13 cellular contexts compared by ENCODE assay signal in the genomic region with DNA sequence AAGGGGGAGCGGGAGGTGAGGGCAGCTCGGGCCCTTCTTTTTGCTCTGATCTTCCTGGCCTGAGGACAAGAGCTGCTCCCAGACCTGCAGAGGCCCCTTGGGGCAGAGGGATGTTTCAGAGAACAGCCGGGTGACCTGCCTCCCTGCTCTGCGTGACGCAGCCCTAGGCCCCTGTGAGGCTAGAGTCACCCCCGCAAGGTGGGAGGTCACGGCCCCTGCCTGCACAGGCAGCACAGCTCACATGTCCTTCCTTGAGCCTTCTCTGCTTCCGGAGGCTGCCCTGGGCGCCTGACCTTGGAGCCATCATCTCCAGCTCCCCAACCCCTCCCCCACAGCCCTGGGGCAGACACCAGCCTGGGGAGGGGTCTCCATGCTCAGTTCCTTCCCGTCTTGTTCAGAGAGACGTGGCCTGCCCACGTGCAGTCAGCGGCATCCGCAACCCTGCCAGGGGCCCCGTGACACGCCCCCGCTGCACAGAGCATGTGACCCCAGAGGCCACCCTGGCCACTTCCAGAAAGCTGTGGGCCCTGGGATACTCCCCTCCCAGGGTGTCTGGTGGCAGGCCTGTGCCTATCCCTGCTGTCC. TPM values are rescaled to one million over a fixed set of nuclear protein-coding genes. Genes with fewer than 3 reads are reported as not detected.
DNase-seq lines count a peak whose midpoint lies in the region; ATAC-seq, FAIRE-seq and TF ChIP-seq lines count a peak whose summit lies in the region.
"Had no signal": no experiment of that assay in that cellular context is flagged by ENCODE, and none has a peak within 500 bp of the region (broad histone marks: within the 10 kb centered on the region; RNA-seq: fewer than 3 reads in every experiment).

A gene with protein sequence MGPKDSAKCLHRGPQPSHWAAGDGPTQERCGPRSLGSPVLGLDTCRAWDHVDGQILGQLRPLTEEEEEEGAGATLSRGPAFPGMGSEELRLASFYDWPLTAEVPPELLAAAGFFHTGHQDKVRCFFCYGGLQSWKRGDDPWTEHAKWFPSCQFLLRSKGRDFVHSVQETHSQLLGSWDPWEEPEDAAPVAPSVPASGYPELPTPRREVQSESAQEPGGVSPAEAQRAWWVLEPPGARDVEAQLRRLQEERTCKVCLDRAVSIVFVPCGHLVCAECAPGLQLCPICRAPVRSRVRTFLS (plus strand): TSS at position 507 of the 585 bp plus-strand sequence. CDS start 192 bp downstream, outside the sequence.

- H3K27me3 Mint-ChIP-seq in CD8-positive, alpha-beta T cell (ENCODE audit: low read depth): peaks cover 17% of the 10 kb centered on the region
- H3K27me3 Mint-ChIP-seq in neural crest cell (ENCODE audit: low read depth): peaks cover 2% of the 10 kb centered on the region

- peaks cover 15% of the 10 kb centered on the region for H3K4me1 Mint-ChIP-seq in CD8-positive, alpha-beta T cell (ENCODE audit: low read depth)
- H3K4me1 Mint-ChIP-seq in neural crest cell: peaks cover 38% of the 10 kb centered on the region

- H3K27ac ChIP-seq in CD8-positive, alpha-beta T cell (ENCODE audit: low read depth, low read length): no peak within 1 kb of the TSS
- H3K27ac ChIP-seq in IMR-90 (ENCODE audit: insufficient read depth, low read length) (no peak within 1 kb of the TSS), K562 (ENCODE audit: extremely low read depth, low read depth, low read length) (no peak within 1 kb of the TSS)
- H3K27ac ChIP-seq: Peyer's patch had no signal

- H3K9me1 ChIP-seq in IMR-90 (ENCODE audit: insufficient read depth, low read length) (peaks cover 10% of the 10 kb centered on the region; the same call in 1 of the 2 replicates), K562 (ENCODE audit: control insufficient read depth, insufficient read depth, low read length) (no peaks in the 10 kb centered on the region)

- no peak within 1 kb of the TSS for H3K4me2 ChIP-seq in IMR-90 (ENCODE audit: low read depth, low read length)
- H3K4me2 ChIP-seq in K562 (ENCODE audit: insufficient read depth, low read length): no peak within 1 kb of the TSS

- no peak within 1 kb of the TSS for H3K14ac ChIP-seq in IMR-90 (replicated peaks; ENCODE audit: low read depth, low read length)

- POLR2A ChIA-PET in CD8-positive, alpha-beta T cell (lab: Charles Lee): interaction anchor here (1.2 kb wide), 1 partner anchor 12 kb away, joined by 5 read pairs; no protein-coding TSS in a partner anchor
- POLR2A ChIA-PET in IMR-90 (lab: Charles Lee; ENCODE audit: unreplicated experiment): no interaction called here
- POLR2A ChIA-PET in K562 (lab: Yijun Ruan, JAX): interaction anchor here (0.7 to 1.8 kb wide), 3 partner anchors 10 to 13 kb away, joined by 3 to 8 read pairs (median 5); no protein-coding TSS in a partner anchor

- H3K79me2 ChIP-seq in K562 (ENCODE audit: control insufficient read depth, insufficient read depth, low read length): no peaks in the 10 kb centered on the region

- DNase-seq in CD8-positive, alpha-beta T cell: peak in 1 of 7 experiments; percentile 50
- no peak for DNase-seq in IMR-90
- peak; percentile 43 to 68 (median 46) for DNase-seq in K562 (ENCODE audit: extremely low read depth in 1 of 4, low spot score in 3 of 4)
- DNase-seq in neural crest cell (ENCODE audit: low read depth, low spot score): peak; percentile 62
- no peak for DNase-seq in HPDE6-E6E7 (ENCODE audit: extremely low spot score)
- no peak for DNase-seq in NCI-H1048 (lab: John Stamatoyannopoulos, UW)
- DNase-seq: activated effector memory CD4-positive, alpha-beta T cell treated with anti-CD3 and anti-CD28 coated beads, Interleukin-2, amount 50 U/mL, for 16 hours; Peyer's patch; stimulated activated naive B cell treated with anti-CD40 and anti-IgM and Interleukin-4, amounts not matched to agents 10 μg/mL and 1 μg/mL and 100 μg/mL, for 72 hours had no signal

- peak within 1 kb of the TSS; percentile 13 for H2AK9ac ChIP-seq in IMR-90 (replicated peaks; ENCODE audit: low read depth, low read length, poor library complexity)

- no peaks in the 10 kb centered on the region for H3K27me3 ChIP-seq in CD8-positive, alpha-beta T cell (ENCODE audit: insufficient read depth, low read length)
- H3K27me3 ChIP-seq in IMR-90 (ENCODE audit: control insufficient read depth, insufficient read depth, low read length) (peaks cover 3% of the 10 kb centered on the region; the same call in 1 of the 2 replicates), K562 (ENCODE audit: control insufficient read depth in 2 of 2, insufficient read depth in 2 of 2, low read length in 2 of 2) (peaks cover 26 to 51% of the 10 kb centered on the region in 2 experiments; a peak in 4 of 5 replicates)
- H3K27me3 ChIP-seq: Peyer's patch had no signal

- H3K56ac ChIP-seq in IMR-90 (ENCODE audit: extremely low read depth, insufficient read depth, low read length): no peak within 1 kb of the TSS

- ATAC-seq in CD8-positive, alpha-beta T cell: peak; percentile 52
- no peak for ATAC-seq in IMR-90 (ENCODE audit: low read depth)
- ATAC-seq in K562: peak; percentile 23; the same call in 2 of the 3 replicates
- no peak for ATAC-seq in GM18520 (IDR thresholded peaks at IDR 0.05; ENCODE audit: unreplicated experiment)
- no peak for ATAC-seq in GM18498 (IDR thresholded peaks at IDR 0.05; ENCODE audit: unreplicated experiment)

- H2AK5ac ChIP-seq in IMR-90 (ENCODE audit: low read depth, low read length): no peak within 1 kb of the TSS

- H4K91ac ChIP-seq in IMR-90 (ENCODE audit: insufficient read depth, low read depth, low read length): no peak within 1 kb of the TSS

- intact Hi-C loops in CD8-positive, alpha-beta T cell (cut with DNase I, micrococcal nuclease): loop anchor here in 1 of 2 experiments (5.0 kb wide), 1 partner anchor 57 kb away; the partner anchor contains the start of gene COL20A1
- intact Hi-C loops in IMR-90 (cut with micrococcal nuclease) (no loop called here), K562 (cut with micrococcal nuclease) (no loop called here)

- TF ChIP-seq CTCF in CD8-positive, alpha-beta T cell (IDR thresholded peaks at IDR 0.05): no peak
- TF ChIP-seq CTCF in IMR-90 (conservative IDR thresholded peaks at IDR 0.05; ENCODE audit: low read depth, low read length) (no peak), K562 (IDR thresholded peaks at IDR 0.05 in 2 of 3, conservative IDR thresholded peaks at IDR 0.05 in 1 of 3; ENCODE audit: insufficient read depth in 2 of 3, low read depth in 1 of 3, low read length in 3 of 3) (no peak), neural crest cell (conservative IDR thresholded peaks at IDR 0.05) (no peak)

- H2BK120ac ChIP-seq in IMR-90 (ENCODE audit: low read depth, low read length): no peak within 1 kb of the TSS

- no peak within 1 kb of the TSS for H2BK5ac ChIP-seq in IMR-90 (ENCODE audit: low read depth, low read length, poor library complexity, severe bottlenecking)

- dilution Hi-C loops in IMR-90 (cut with HindIII; ENCODE audit: low sequenced_read_pairs, unreplicated experiment): no loop called here

- no peaks in the 10 kb centered on the region for H3K9me3 ChIP-seq in CD8-positive, alpha-beta T cell (ENCODE audit: low read length)
- H3K9me3 ChIP-seq in IMR-90 (ENCODE audit: control insufficient read depth, insufficient read depth, low read length): no peaks in the 10 kb centered on the region
- no peaks in the 10 kb centered on the region for H3K9me3 ChIP-seq in K562 (replicated peaks; ENCODE audit: control insufficient read depth, insufficient read depth, low read depth, low read length)
- H3K9me3 ChIP-seq: Peyer's patch had no signal

- whole genome bisulfite sequencing in IMR-90 (ENCODE audit: extremely low coverage in 2 of 2, insufficient read length in 1 of 2), 2 experiments: no CpG with 5 or more reads among the region's 17 CpGs
- WGBS in K562 (ENCODE audit: insufficient coverage, low coverage, missing lambda C conversion rate): 17% methylated on average over 12 of the region's 17 CpGs

- no peak for TF ChIP-seq EP300 in K562 (IDR thresholded peaks at IDR 0.05; ENCODE audit: low read length)

- peaks cover 13% of the 10 kb centered on the region for H3K4me1 ChIP-seq in CD8-positive, alpha-beta T cell (ENCODE audit: insufficient read depth, low read length)
- H3K4me1 ChIP-seq in IMR-90 (ENCODE audit: control insufficient read depth, insufficient read depth, low read length) (peaks cover 22% of the 10 kb centered on the region), K562 (replicated peaks in 1 of 2; ENCODE audit: control insufficient read depth in 2 of 2, insufficient read depth in 2 of 2, low read length in 2 of 2) (peaks cover 0 to 43% of the 10 kb centered on the region in 2 experiments; a peak in 3 of 5 replicates)
- H3K4me1 ChIP-seq: Peyer's patch had no signal

- H3K36me3 ChIP-seq in CD8-positive, alpha-beta T cell (ENCODE audit: insufficient read depth, low read length): no peaks in the 10 kb centered on the region
- no peaks in the 10 kb centered on the region for H3K36me3 ChIP-seq in IMR-90 (ENCODE audit: control insufficient read depth, insufficient read depth, low read length)
- no peaks in the 10 kb centered on the region for H3K36me3 ChIP-seq in K562 (ENCODE audit: control insufficient read depth, insufficient read depth, low read length)
- H3K36me3 ChIP-seq: Peyer's patch had no signal

- CTCF ChIA-PET in CD8-positive, alpha-beta T cell (lab: Charles Lee): interaction anchor here (1.1 to 7.0 kb wide), 3 partner anchors 12 to 55 kb away, joined by 3 to 85 read pairs (median 8); no protein-coding TSS in a partner anchor
- CTCF ChIA-PET in IMR-90 (lab: Yijun Ruan, JAX) (no interaction called here), K562 (lab: Yijun Ruan, JAX; ENCODE audit: low intra/inter-chr PET ratio) (no interaction called here)

- H3K9ac ChIP-seq in IMR-90 (ENCODE audit: low read depth, low read length) (no peak within 1 kb of the TSS), K562 (ENCODE audit: insufficient read depth in 1 of 2, low read depth in 2 of 2, low read length in 2 of 2) (peak within 1 kb of the TSS in 1 of 2 experiments; percentile 45; a peak in 2 of 4 replicates)

- H3K18ac ChIP-seq in IMR-90 (ENCODE audit: low read depth, low read length): no peak within 1 kb of the TSS

- no peak within 1 kb of the TSS for H3K4me3 ChIP-seq in CD8-positive, alpha-beta T cell (ENCODE audit: low read depth, low read length)
- no peak within 1 kb of the TSS for H3K4me3 ChIP-seq in IMR-90 (ENCODE audit: insufficient read depth, low read depth, low read length)
- H3K4me3 ChIP-seq in K562: no peak within 1 kb of the TSS
- H3K4me3 ChIP-seq: Peyer's patch had no signal

- no peaks in the 10 kb centered on the region for H3K79me1 ChIP-seq in IMR-90 (ENCODE audit: low read depth in 1 of 2, low read length in 2 of 2)

- H3K36me3 Mint-ChIP-seq in CD8-positive, alpha-beta T cell: no peaks in the 10 kb centered on the region
- no peaks in the 10 kb centered on the region for H3K36me3 Mint-ChIP-seq in neural crest cell (ENCODE audit: low read depth)
- H3K36me3 Mint-ChIP-seq: activated CD4-positive, alpha-beta memory T cell treated with anti-CD3 and anti-CD28 coated beads for 36 hours; stimulated activated naive B cell treated with anti-CD40 and anti-IgM and Interleukin-4, amounts not matched to agents 10 μg/mL and 1 μg/mL and 100 μg/mL, for 72 hours had no signal

- H3K4ac ChIP-seq in IMR-90 (ENCODE audit: low read depth, low read length): no peak within 1 kb of the TSS

- FAIRE-seq in K562 (lab: Jason Lieb, UNC): peak; percentile 42

- in situ Hi-C loops in IMR-90 (cut with MboI; ENCODE audit: low sequenced_read_pairs) (no loop called here), K562 (cut with MboI) (no loop called here)

- no peaks in the 10 kb centered on the region for H3K9me3 Mint-ChIP-seq in CD8-positive, alpha-beta T cell
- no peaks in the 10 kb centered on the region for H3K9me3 Mint-ChIP-seq in neural crest cell
- H3K9me3 Mint-ChIP-seq: activated CD4-positive, alpha-beta memory T cell treated with anti-CD3 and anti-CD28 coated beads for 36 hours; stimulated activated naive B cell treated with anti-CD40 and anti-IgM and Interleukin-4, amounts not matched to agents 10 μg/mL and 1 μg/mL and 100 μg/mL, for 72 hours; T-helper 2 cell treated with Interferon-gamma antibody and Interleukin-4, amounts not matched to agents 5 μg/mL and 100 μg/mL, for 36 hours had no signal

- H3K23ac ChIP-seq in IMR-90 (ENCODE audit: low read depth, low read length): no peak within 1 kb of the TSS

- no peak for TF ChIP-seq POLR2A in IMR-90 (IDR thresholded peaks at IDR 0.05; ENCODE audit: low read depth, low read length)
- TF ChIP-seq POLR2A in K562 (conservative IDR thresholded peaks at IDR 0.05): no peak

- no peak within 1 kb of the TSS for H4K8ac ChIP-seq in IMR-90 (ENCODE audit: low read depth in 2 of 2, low read length in 2 of 2)

- no peak within 1 kb of the TSS for H4K5ac ChIP-seq in IMR-90 (ENCODE audit: low read depth, low read length)

- H2AFZ ChIP-seq in IMR-90 (replicated peaks; ENCODE audit: low read length, poor library complexity) (peak within 1 kb of the TSS; percentile 51), K562 (ENCODE audit: low read depth, low read length) (no peak within 1 kb of the TSS)

- BruUV-seq in IMR-90 (replicated peaks; lab: Mats Ljungman, UMichigan) (no TSS peak), K562 (replicated peaks; lab: Mats Ljungman, UMichigan) (no TSS peak)

- no peak within 1 kb of the TSS for H3K4me3 Mint-ChIP-seq in CD8-positive, alpha-beta T cell
- H3K4me3 Mint-ChIP-seq in neural crest cell: peak within 1 kb of the TSS; percentile 77
- H3K4me3 Mint-ChIP-seq: activated CD4-positive, alpha-beta memory T cell treated with anti-CD3 and anti-CD28 coated beads for 36 hours; T-helper 2 cell treated with Interferon-gamma antibody and Interleukin-4, amounts not matched to agents 5 μg/mL and 100 μg/mL, for 36 hours had no signal

- peak within 1 kb of the TSS; percentile 64 for H3K27ac Mint-ChIP-seq in CD8-positive, alpha-beta T cell
- peak within 1 kb of the TSS; percentile 75 for H3K27ac Mint-ChIP-seq in neural crest cell (ENCODE audit: unreplicated experiment)
- H3K27ac Mint-ChIP-seq: activated CD4-positive, alpha-beta memory T cell treated with anti-CD3 and anti-CD28 coated beads for 36 hours; T-helper 2 cell treated with Interferon-gamma antibody and Interleukin-4, amounts not matched to agents 5 μg/mL and 100 μg/mL, for 36 hours had no signal

- H2BK20ac ChIP-seq in IMR-90 (ENCODE audit: low read depth, low read length): no peak within 1 kb of the TSS; the same call in 1 of the 2 replicates

- peaks cover 3% of the 10 kb centered on the region; the same call in 1 of the 2 replicates for H4K20me1 ChIP-seq in IMR-90 (ENCODE audit: insufficient read depth, low read length)
- 0 out of 2 replicates have a peak, but pooled peaks cover 3% of the 10 kb centered on the region for H4K20me1 ChIP-seq in K562 (replicated peaks; ENCODE audit: control insufficient read depth, insufficient read depth, low read length)

- peak within 1 kb of the TSS; percentile 63; the same call in 1 of the 3 replicates for H2BK15ac ChIP-seq in IMR-90 (ENCODE audit: low read depth, low read length)

- TF ChIP-seq RAD21 in IMR-90 (IDR thresholded peaks at IDR 0.05; ENCODE audit: low read length) (no peak), K562 (CRISPR knock-in tag; conservative IDR thresholded peaks at IDR 0.05 in 1 of 2, IDR thresholded peaks at IDR 0.05 in 1 of 2) (no peak)

RNA-seq across cellular contexts. Expression of the gene that starts here (rescaled TPM):
- total RNA-seq in CD8-positive, alpha-beta T cell: 1 to 10 TPM; 2.0 to 2.1 TPM
- total RNA-seq in IMR-90 (2012; rRNA removed) (not detected in 2 replicates), K562 (2014; rRNA removed) (not detected in 2 replicates), K562 (2014; rRNA removed; fragmentation: Illumina TruSeq; extraction: Trizol) (not detected in 2 replicates), K562 (2015; rRNA removed; fragmentation: Illumina TruSeq; extraction: Trizol) (0.14 TPM in 1 of 2 replicates, not detected in the other), K562 (2021) (0.18 and 0.27 TPM in 2 replicates), neural crest cell (6.1 and 6.9 TPM in 2 replicates)
- polyA plus RNA-seq in IMR-90 (2012; rRNA removed) (not detected in 2 replicates), K562 (2011; rRNA removed) (0.14 and 0.24 TPM in 2 replicates), K562 (2014; fragmentation: Illumina TruSeq; extraction: Trizol) (not detected in 2 replicates), K562 (2014; fragmentation: Nextera tagmentation; extraction: Ambion mirVana) (not detected), K562 (2014; rRNA removed) (0.16 and 0.19 TPM in 2 replicates)
- 0.02 TPM in 1 of 2 replicates, not detected in the other for polyA plus RNA-seq in IMR-90 (2012; cell fraction: cytosol; rRNA removed)
- polyA plus RNA-seq in IMR-90 (2012; cell fraction: nucleus; rRNA removed; ENCODE audit: low replicate concordance): not detected in 2 replicates
- 0.51 and 0.74 TPM in 2 replicates for total RNA-seq in K562 (2011; cell fraction: chromatin; rRNA removed; ENCODE audit: low replicate concordance)
- total RNA-seq in K562 (2011; cell fraction: nucleolus; rRNA removed): 1.3 and 1.4 TPM in 2 replicates
- total RNA-seq in K562 (2011; cell fraction: nucleoplasm; rRNA removed): 0.46 and 0.88 TPM in 2 replicates
- polyA plus RNA-seq in K562 (2011; cell fraction: cytosol; rRNA removed): 0.12 and 0.88 TPM in 2 replicates
- polyA plus RNA-seq in K562 (2011; cell fraction: nucleus; rRNA removed): 1.5 and 2.8 TPM in 2 replicates
- polyA plus RNA-seq in K562 (2012): 0.18 and 0.68 TPM in 2 replicates
- not detected in 2 replicates for polyA minus RNA-seq in K562 (2011; rRNA and poly(A)+ RNA removed)
- polyA minus RNA-seq in K562 (2011; cell fraction: cytosol; rRNA and poly(A)+ RNA removed): not detected in 2 replicates
- polyA minus RNA-seq in K562 (2011; cell fraction: nucleus; rRNA and poly(A)+ RNA removed): 0.44 and 0.81 TPM in 2 replicates
- total RNA-seq: activated CD4-positive, alpha-beta memory T cell treated with anti-CD3 and anti-CD28 coated beads for 36 hours; Peyer's patch had no signal

Comparison
In these comparisons a context has a peak if more than half of its experiments do, and no peak if none do; other contexts are left out.
1. ATAC-seq: peak in CD8-positive, alpha-beta T cell (single experiment) and K562 (single experiment); none in IMR-90 (single experiment), GM18520 (single experiment) and GM18498 (single experiment).
2. DNase-seq: peak in K562 (4 of 4) and neural crest cell (single experiment); none in IMR-90 (single experiment), HPDE6-E6E7 (single experiment) and NCI-H1048 (single experiment).